In the genomic region with DNA sequence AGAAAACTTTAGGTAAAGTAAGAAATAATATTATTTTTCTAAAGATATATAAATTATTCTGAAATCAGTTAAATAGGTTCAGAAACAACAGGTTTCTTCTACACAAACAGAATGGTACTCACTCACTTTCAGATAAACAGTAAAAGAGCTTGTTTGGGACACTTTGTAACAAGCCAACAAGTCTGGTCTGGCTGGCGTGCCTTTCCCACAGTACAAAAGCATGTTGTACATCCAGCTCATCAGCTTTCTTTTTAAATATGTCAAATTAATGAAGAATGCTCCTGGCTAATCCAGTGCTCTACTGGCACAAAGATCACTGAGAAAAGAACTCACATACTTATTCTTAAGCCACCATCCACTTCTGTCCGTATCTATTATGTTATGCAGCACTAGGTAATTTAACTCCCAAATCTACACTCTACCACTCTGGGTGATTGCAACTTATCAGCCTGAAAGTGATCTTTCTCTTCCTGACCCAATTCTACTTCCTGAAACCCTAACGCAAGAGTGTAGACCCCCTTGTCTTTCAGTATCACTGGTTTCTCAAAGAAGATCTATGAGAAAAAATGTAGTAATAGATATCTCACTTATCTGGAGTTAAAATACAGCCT, we compare ENCODE assay signal across 1 cellular context.
TF ChIP-seq lines count a peak whose summit lies in the region.

No MANE protein-coding gene starts in this region.

TF ChIP-seq in K562, 482 proteins besides CTCF, POLR2A, EP300 and RAD21:
- TF ChIP-seq DPF2 (IDR thresholded peaks at IDR 0.05) (0 out of 2 replicates have a peak, but pooled peaks have one; percentile 13), KLF16 (IDR thresholded peaks at IDR 0.05) (no peak)
